Comparison of ENCODE assay signal across 8 cellular contexts in genomic region chr15:30859091-30859874, GRCh38. TPM values are rescaled to one million over a fixed set of nuclear protein-coding genes. Genes with fewer than 3 reads are reported as not detected.
DNase-seq lines count a peak whose midpoint lies in the region; ATAC-seq and TF ChIP-seq lines count a peak whose summit lies in the region.

No MANE protein-coding gene starts in this region.

- intact Hi-C loops in Calu3 (cut with micrococcal nuclease; ENCODE audit: unreplicated experiment) = no loop called here

- H3K4me1 Mint-ChIP-seq in Calu3 (ENCODE audit: low read depth, unreplicated experiment) (no peaks in the 10 kb centered on the region), chondrocyte (ENCODE audit: low read depth) (no peaks in the 10 kb centered on the region), nephron (no peaks in the 10 kb centered on the region)

- no peak for DNase-seq in Calu3
- DNase-seq in HT1080 (ENCODE audit: low read depth) = peak; percentile 18
- no peak for DNase-seq in chondrocyte (ENCODE audit: low spot score)
- no peak for DNase-seq in NCI-H2081 treated with DMSO at 0.1 percent for 48 hours (lab: John Stamatoyannopoulos, UW)
- DNase-seq in NCI-H510A treated with DMSO at 0.1 percent for 48 hours (lab: John Stamatoyannopoulos, UW) = no peak

- ATAC-seq in HG02763 (IDR thresholded peaks at IDR 0.05; ENCODE audit: unreplicated experiment) (no peak), HG03280 (IDR thresholded peaks at IDR 0.05; ENCODE audit: unreplicated experiment) (no peak)

- peak; percentile 17 for TF ChIP-seq CTCF in Calu3 (IDR thresholded peaks at IDR 0.05; ENCODE audit: unreplicated experiment)
- TF ChIP-seq CTCF in chondrocyte (IDR thresholded peaks at IDR 0.05) = peak; percentile 84
- TF ChIP-seq CTCF in nephron (IDR thresholded peaks at IDR 0.05; ENCODE audit: unreplicated experiment in 3 of 3) = peak; percentile 66 to 76 (median 73)

- H3K36me3 Mint-ChIP-seq in Calu3 (ENCODE audit: insufficient read depth, unreplicated experiment) (no peaks in the 10 kb centered on the region), chondrocyte (ENCODE audit: low read depth) (peaks cover 2% of the 10 kb centered on the region), nephron (ENCODE audit: low read depth) (no peaks in the 10 kb centered on the region)

- H3K27ac Mint-ChIP-seq in Calu3 (ENCODE audit: unreplicated experiment) (no peak overlapping the region), chondrocyte (ENCODE audit: unreplicated experiment) (no peak overlapping the region), nephron (peak overlapping the region in 1 of 3 experiments; percentile 20)

- BruUV-seq in Calu3 (replicated peaks; lab: Mats Ljungman, UMichigan) = no TSS peak

- CTCF ChIA-PET in Calu3 (lab: Charles Lee) = interaction anchor here (1.1 kb wide), 1 partner anchor 270 kb away, joined by 4 read pairs; no protein-coding TSS in a partner anchor

- no peaks in the 10 kb centered on the region for H3K27me3 Mint-ChIP-seq in Calu3 (ENCODE audit: unreplicated experiment)
- peaks cover 2% of the 10 kb centered on the region for H3K27me3 Mint-ChIP-seq in chondrocyte (ENCODE audit: low read depth)
- no peaks in the 10 kb centered on the region for H3K27me3 Mint-ChIP-seq in nephron (ENCODE audit: low read depth)

- no peaks in the 10 kb centered on the region for H3K9me3 Mint-ChIP-seq in Calu3 (ENCODE audit: low read depth, unreplicated experiment)
- no peaks in the 10 kb centered on the region for H3K9me3 Mint-ChIP-seq in chondrocyte (ENCODE audit: low read depth)
- no peaks in the 10 kb centered on the region for H3K9me3 Mint-ChIP-seq in nephron

- H3K4me3 Mint-ChIP-seq in Calu3 (ENCODE audit: low read depth, unreplicated experiment) (no peak overlapping the region), chondrocyte (ENCODE audit: unreplicated experiment) (no peak overlapping the region), nephron (no peak overlapping the region)

RNA-seq across cellular contexts. Expression of gene FAN1, which starts 44.4 kb away (rescaled TPM):
- total RNA-seq in Calu3 (2022) (6.3 TPM in 2 replicates), chondrocyte (13.5 to 27.5 TPM (median 16.3 TPM) in 3 replicates)
- 11.9 and 14.7 TPM in 2 replicates for total RNA-seq in HT1080 (2014; rRNA removed; shearing (Covaris generic))
- polyA plus RNA-seq in HT1080 (2015; cell fraction: cytosol; rRNA removed) = 8.2 and 9.3 TPM in 2 replicates
- polyA plus RNA-seq in HT1080 (2015; cell fraction: nucleus; rRNA removed) = 55.3 and 60.8 TPM in 2 replicates

Comparison
In these comparisons a context has a peak if more than half of its experiments do, and no peak if none do; other contexts are left out.
1. CTCF ChIP-seq: peak in every context shown above with its lines; median percentile 84 in chondrocyte; 73 in nephron; 17 in Calu3.